18 cellular contexts compared by ENCODE assay signal in genomic region chr17:1354022-1354421, GRCh38. TPM values are rescaled to one million over a fixed set of nuclear protein-coding genes. Genes with fewer than 3 reads are reported as not detected.
DNase-seq lines count a peak whose midpoint lies in the region; ATAC-seq and TF ChIP-seq lines count a peak whose summit lies in the region.
"Had no signal": no experiment of that assay in that cellular context is flagged by ENCODE, and none has a peak within 500 bp of the region (broad histone marks: within the 10 kb centered on the region; RNA-seq: fewer than 3 reads in every experiment).

No MANE protein-coding gene starts in this region.

- no peaks in the 10 kb centered on the region for H3K27me3 Mint-ChIP-seq in activated naive CD8-positive, alpha-beta T cell treated with anti-CD3 and anti-CD28 coated beads, Interleukin-2, amount 50 U/mL, for 24 hours

- ATAC-seq in left cardiac atrium = no peak
- ATAC-seq in activated naive CD8-positive, alpha-beta T cell treated with anti-CD3 and anti-CD28 coated beads, Interleukin-2, amount 50 U/mL, for 24 hours = no peak
- ATAC-seq in aorta (ENCODE audit: low FRiP score) = no peak

- H3K27me3 ChIP-seq in cardiac muscle cell (no peaks in the 10 kb centered on the region), liver (ENCODE audit: control insufficient read depth in 4 of 4, insufficient read depth in 4 of 4, low read length in 3 of 4) (no peaks in the 10 kb centered on the region), aorta (ENCODE audit: control insufficient read depth in 1 of 2, insufficient read depth in 2 of 2, low read length in 1 of 2) (no peaks in the 10 kb centered on the region)

- H3K36me3 Mint-ChIP-seq in activated naive CD8-positive, alpha-beta T cell treated with anti-CD3 and anti-CD28 coated beads, Interleukin-2, amount 50 U/mL, for 24 hours (ENCODE audit: low read depth) = peaks cover 55% of the 10 kb centered on the region

- 74% methylated on average over 7 of the region's 7 CpGs for WGBS in liver
- WGBS in aorta, 2 donors = 89 to 91% methylated on average over 7 of the region's 7 CpGs

- TF ChIP-seq RAD21 in liver (IDR thresholded peaks at IDR 0.05) = no peak

- H3K9me3 Mint-ChIP-seq in activated naive CD8-positive, alpha-beta T cell treated with anti-CD3 and anti-CD28 coated beads, Interleukin-2, amount 50 U/mL, for 24 hours = no peaks in the 10 kb centered on the region

- TF ChIP-seq CTCF in cardiac muscle cell (IDR thresholded peaks at IDR 0.05; ENCODE audit: low read depth, low read length) = no peak
- no peak for TF ChIP-seq CTCF in liver (IDR thresholded peaks at IDR 0.05; ENCODE audit: low read depth, low read length, missing input control)

- H3K27ac ChIP-seq in cardiac muscle cell (peak overlapping the region; percentile 26), liver (ENCODE audit: low read depth in 1 of 2, low read length in 2 of 2) (no peak overlapping the region), aorta (ENCODE audit: low read depth in 1 of 2, low read length in 2 of 2) (no peak overlapping the region)
- H3K27ac ChIP-seq: GM23248 had no signal

- peak overlapping the region; percentile 36 for H3K27ac Mint-ChIP-seq in activated naive CD8-positive, alpha-beta T cell treated with anti-CD3 and anti-CD28 coated beads, Interleukin-2, amount 50 U/mL, for 24 hours

- peaks cover 8% of the 10 kb centered on the region for H3K4me1 ChIP-seq in cardiac muscle cell (ENCODE audit: low read depth)
- H3K4me1 ChIP-seq in liver (ENCODE audit: control insufficient read depth in 4 of 4, insufficient read depth in 4 of 4, low read length in 3 of 4) = peaks cover 0 to 3% (median 0%) of the 10 kb centered on the region in 4 donors
- H3K4me1 ChIP-seq in aorta (ENCODE audit: control insufficient read depth in 1 of 2, insufficient read depth in 2 of 2, low read length in 2 of 2) = no peaks in the 10 kb centered on the region

- H3K4me1 Mint-ChIP-seq in activated naive CD8-positive, alpha-beta T cell treated with anti-CD3 and anti-CD28 coated beads, Interleukin-2, amount 50 U/mL, for 24 hours = peaks cover 15% of the 10 kb centered on the region

- H3K36me3 ChIP-seq in cardiac muscle cell = peaks cover 54% of the 10 kb centered on the region
- peaks cover 13 to 39% (median 26%) of the 10 kb centered on the region in 4 donors for H3K36me3 ChIP-seq in liver (ENCODE audit: control insufficient read depth in 4 of 4, insufficient read depth in 3 of 4, low read depth in 1 of 4, low read length in 3 of 4)
- H3K36me3 ChIP-seq in aorta (ENCODE audit: control insufficient read depth in 1 of 2, insufficient read depth in 2 of 2, low read length in 1 of 2) = peaks cover 4 to 5% of the 10 kb centered on the region in 2 donors

- no peaks in the 10 kb centered on the region for H3K9me3 ChIP-seq in cardiac muscle cell (ENCODE audit: low read depth)
- no peaks in the 10 kb centered on the region for H3K9me3 ChIP-seq in liver (ENCODE audit: control insufficient read depth in 4 of 4, low read length in 3 of 4)
- no peaks in the 10 kb centered on the region for H3K9me3 ChIP-seq in aorta (ENCODE audit: control insufficient read depth, low read length)

- intact Hi-C loops in left cardiac atrium (cut with DNase I) = no loop called here
- intact Hi-C loops in aorta (cut with DNase I) = no loop called here

- H3K4me3 ChIP-seq in cardiac muscle cell = no peak overlapping the region
- H3K4me3 ChIP-seq in liver (ENCODE audit: low read depth in 1 of 3, low read length in 3 of 3) = no peak overlapping the region
- no peak overlapping the region for H3K4me3 ChIP-seq in aorta (ENCODE audit: low read length in 2 of 2)
- H3K4me3 ChIP-seq: GM23248 had no signal

- no peak overlapping the region for H3K9ac ChIP-seq in liver (ENCODE audit: low read depth in 1 of 2, low read length in 2 of 2)
- H3K9ac ChIP-seq: GM23248 had no signal

- no peak overlapping the region for H3K4me3 Mint-ChIP-seq in activated naive CD8-positive, alpha-beta T cell treated with anti-CD3 and anti-CD28 coated beads, Interleukin-2, amount 50 U/mL, for 24 hours

- peak in 1 of 2 donors; percentile 23 for DNase-seq in cardiac muscle cell (ENCODE audit: low read depth in 1 of 2, low spot score in 1 of 2)
- DNase-seq in left cardiac atrium = no peak
- no peak for DNase-seq in activated naive CD8-positive, alpha-beta T cell treated with anti-CD3 and anti-CD28 coated beads, Interleukin-2, amount 50 U/mL, for 24 hours
- DNase-seq in aorta = no peak
- DNase-seq in stimulated activated CD4-positive, alpha-beta T cell treated with anti-CD3 and anti-CD28 coated beads, Interleukin-4, amount 100 ng/mL, for 4 hours = no peak
- no peak for DNase-seq in activated CD8-positive, alpha-beta memory T cell treated with anti-CD3 and anti-CD28 coated beads for 24 hours
- DNase-seq: C1 segment of cervical spinal cord, DND-41, GM23248, HCEC 1CT, KBM-7, MV-4-11, NCI-H1417, NCI-H1930, NCI-H2171, NCI-H446 treated with DMSO at 0.1 percent for 48 hours, NCI-H774 had no signal

TF ChIP-seq in liver, 16 proteins besides CTCF, POLR2A, EP300 and RAD21:
- TF ChIP-seq HNF4A (conservative IDR thresholded peaks at IDR 0.05) = peak; percentile 13 to 48
- TF ChIP-seq NR2F2 (IDR thresholded peaks at IDR 0.05) = no peak
- TF ChIP-seq, protein P1, sequence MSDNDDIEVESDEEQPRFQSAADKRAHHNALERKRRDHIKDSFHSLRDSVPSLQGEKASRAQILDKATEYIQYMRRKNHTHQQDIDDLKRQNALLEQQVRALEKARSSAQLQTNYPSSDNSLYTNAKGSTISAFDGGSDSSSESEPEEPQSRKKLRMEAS (IDR thresholded peaks at IDR 0.05) = no peak
TF ChIP-seq in liver: peak in this region for 1.

RNA-seq across cellular contexts. Expression of gene YWHAE, which starts 46.0 kb away (rescaled TPM):
- total RNA-seq in cardiac muscle cell (1,409 and 2,297 TPM in 2 replicates), left cardiac atrium (100 to 1,000 TPM; 491 to 596 TPM), liver (100 to 1,000 TPM; 173 to 288 TPM), aorta (100 to 1,000 TPM; 277 to 285 TPM)
- polyA plus RNA-seq in cardiac muscle cell (658 and 685 TPM in 2 replicates), liver (100 to 1,000 TPM; 177 to 226 TPM), aorta (100 to 1,000 TPM; 174 to 220 TPM)
